In genomic region chr11:28146123-28146751, GRCh38 we compare ENCODE assay signal across 12 cellular contexts. TPM values are rescaled to one million over a fixed set of nuclear protein-coding genes. Genes with fewer than 3 reads are reported as not detected.
DNase-seq lines count a peak whose midpoint lies in the region; ATAC-seq and TF ChIP-seq lines count a peak whose summit lies in the region.
"Had no signal": no experiment of that assay in that cellular context is flagged by ENCODE, and none has a peak within 500 bp of the region (broad histone marks: within the 10 kb centered on the region; RNA-seq: fewer than 3 reads in every experiment).

No MANE protein-coding gene starts in this region.

- CTCF ChIA-PET in PC-3 (lab: Charles Lee) = no interaction called here

- H2AFZ ChIP-seq in PC-3 (ENCODE audit: low read length) = no peak overlapping the region

- no peaks in the 10 kb centered on the region for H3K9me3 ChIP-seq in PC-3 (ENCODE audit: low read length)

- peak overlapping the region; percentile 39 for H3K4me2 ChIP-seq in PC-3 (ENCODE audit: low read length)

- no peaks in the 10 kb centered on the region for H3F3A ChIP-seq in PC-3 (ENCODE audit: low read length, unreplicated experiment)

- no peak overlapping the region for H3K9ac ChIP-seq in PC-3 (ENCODE audit: low read length)

- H3K4me1 ChIP-seq in PC-3 (ENCODE audit: insufficient read depth, low read length) = peaks cover 12% of the 10 kb centered on the region

- intact Hi-C loops in PC-3 (cut with micrococcal nuclease) = no loop called here

- DNase-seq in H4 (ENCODE audit: low spot score) (peak; percentile 77), PC-3 (peak; percentile 79), epithelial cell of proximal tubule (ENCODE audit: low read depth) (peak; percentile 92), pons (ENCODE audit: low spot score) (peak; percentile 3)
- no peak for DNase-seq in activated CD4-positive, alpha-beta T cell treated with anti-CD3 and anti-CD28 coated beads, Interleukin-2, amount 50 U/mL, for 48 hours
- DNase-seq: NCI-H82, spleen had no signal

- no peaks in the 10 kb centered on the region for H3K27me3 ChIP-seq in PC-3 (ENCODE audit: low read length)
- H3K27me3 ChIP-seq: cardiac muscle cell, spleen had no signal

- TF ChIP-seq POLR2A in GM18505 (IDR thresholded peaks at IDR 0.05; ENCODE audit: borderline replicate concordance, extremely low read depth, insufficient read depth, insufficient read length) = no peak

- H3K36me3 ChIP-seq in PC-3 (ENCODE audit: low read depth, low read length) = no peaks in the 10 kb centered on the region
- H3K36me3 ChIP-seq: spleen had no signal

- H3K79me2 ChIP-seq in PC-3 (ENCODE audit: low read length) = no peaks in the 10 kb centered on the region

- TF ChIP-seq CTCF in PC-3 (conservative IDR thresholded peaks at IDR 0.05; ENCODE audit: low read depth, low read length) (no peak), epithelial cell of proximal tubule (conservative IDR thresholded peaks at IDR 0.05; ENCODE audit: low read depth, low read length) (no peak)

- no TSS peak for BruUV-seq in PC-3 (replicated peaks; lab: Mats Ljungman, UMichigan)

- peak; percentile 94 for ATAC-seq in PC-3
- no peak for ATAC-seq in GM21381 (IDR thresholded peaks at IDR 0.05; ENCODE audit: unreplicated experiment)
- no peak for ATAC-seq in GM18907 (IDR thresholded peaks at IDR 0.05; ENCODE audit: unreplicated experiment)
- ATAC-seq in GM18505 (IDR thresholded peaks at IDR 0.05; ENCODE audit: unreplicated experiment) = no peak
- ATAC-seq: WTC11 had no signal

- H4K20me1 ChIP-seq in PC-3 (ENCODE audit: low read length) = no peaks in the 10 kb centered on the region

- POLR2A ChIA-PET in PC-3 (lab: Charles Lee; ENCODE audit: unreplicated experiment) = no interaction called here

- H3K4me3 ChIP-seq in PC-3 (ENCODE audit: low read length) = no peak overlapping the region
- H3K4me3 ChIP-seq in epithelial cell of proximal tubule (ENCODE audit: low read depth, low read length) = no peak overlapping the region
- H3K4me3 ChIP-seq: cardiac muscle cell, spleen had no signal

- no peaks in the 10 kb centered on the region for H3K9me2 ChIP-seq in PC-3 (replicated peaks; ENCODE audit: low read length)

- no peak overlapping the region for H3K27ac ChIP-seq in PC-3 (ENCODE audit: low read length)
- H3K27ac ChIP-seq: cardiac muscle cell, spleen had no signal

RNA-seq across cellular contexts. Expression of gene METTL15, which starts 38.0 kb away (rescaled TPM):
- 14.8 and 19.1 TPM in 2 replicates for total RNA-seq in H4 (2014; rRNA removed; shearing (Covaris generic))
- 5.8 and 12.4 TPM in 2 replicates for total RNA-seq in PC-3 (2014; rRNA removed)
- 8.7 and 9.1 TPM in 2 replicates for total RNA-seq in epithelial cell of proximal tubule

RNA-seq across cellular contexts. Expression of gene KIF18A, which starts 38.3 kb away (rescaled TPM):
- total RNA-seq in H4 (2014; rRNA removed; shearing (Covaris generic)) = 28.8 and 34.1 TPM in 2 replicates
- 11.6 and 15.3 TPM in 2 replicates for total RNA-seq in PC-3 (2014; rRNA removed)
- total RNA-seq in epithelial cell of proximal tubule = 15.7 and 20.5 TPM in 2 replicates

Comparison
In these comparisons a context has a peak if more than half of its experiments do, and no peak if none do; other contexts are left out.
1. DNase-seq: peak in H4 (single experiment), PC-3 (single experiment), epithelial cell of proximal tubule (single experiment) and pons (single experiment); none in activated CD4-positive, alpha-beta T cell treated with anti-CD3 and anti-CD28 coated beads, Interleukin-2, amount 50 U/mL, for 48 hours (0 of 2).